ENCODE assay signal across 8 cellular contexts in genomic region chr2:65064728-65065552, GRCh38. TPM values are rescaled to one million over a fixed set of nuclear protein-coding genes. Genes with fewer than 3 reads are reported as not detected.
DNase-seq lines count a peak whose midpoint lies in the region; ATAC-seq and TF ChIP-seq lines count a peak whose summit lies in the region.

No MANE protein-coding gene starts in this region.

- CTCF ChIA-PET in CD8-positive, alpha-beta memory T cell (lab: Charles Lee), result interaction anchor here (0.6 to 3.2 kb wide), 18 partner anchors 9 to 540 kb away, joined by 3 to 15 read pairs (median 3); partner anchors contain the start of genes ACTR2, CEP68 and RAB1A

- peaks cover 35 to 63% (median 55%) of the 10 kb centered on the region in 3 donors for H3K4me1 Mint-ChIP-seq in CD8-positive, alpha-beta memory T cell

- peak; percentile 62 for TF ChIP-seq CTCF in neutrophil (IDR thresholded peaks at IDR 0.05)

- peak in 3 of 5 donors; percentile 45 to 59 (median 57) for DNase-seq in CD8-positive, alpha-beta memory T cell
- DNase-seq in NCI-H446 (lab: John Stamatoyannopoulos, UW), result peak; percentile 95 to 97
- DNase-seq in activated T-cell treated with anti-CD3 and anti-CD28 coated beads, Interleukin-2, amount 50 U/mL, for 48 hours, result peak; percentile 52 to 53
- peak; percentile 94 for DNase-seq in fibroblast of the conjunctiva (ENCODE audit: low read depth)
- no peak for DNase-seq in cerebellar nuclear complex (lab: John Stamatoyannopoulos, UW)

- H3K36me3 Mint-ChIP-seq in CD8-positive, alpha-beta memory T cell, result peaks cover 0 to 15% (median 0%) of the 10 kb centered on the region in 3 donors

- peak overlapping the region in 1 of 7 donors; percentile 51 for H3K4me3 Mint-ChIP-seq in CD8-positive, alpha-beta memory T cell

- ATAC-seq in GM18907 (IDR thresholded peaks at IDR 0.05; ENCODE audit: unreplicated experiment), result peak; percentile 88
- peak; percentile 72 for ATAC-seq in HG03095 (IDR thresholded peaks at IDR 0.05; ENCODE audit: unreplicated experiment)

- no peaks in the 10 kb centered on the region for H3K9me3 Mint-ChIP-seq in CD8-positive, alpha-beta memory T cell

- no peaks in the 10 kb centered on the region for H3K27me3 Mint-ChIP-seq in CD8-positive, alpha-beta memory T cell

- H3K27ac Mint-ChIP-seq in CD8-positive, alpha-beta memory T cell, result peak overlapping the region in 3 of 8 donors; percentile 73 to 93 (median 79)

- H3K9me3 ChIP-seq in CD8-positive, alpha-beta memory T cell (ENCODE audit: low read length), result no peaks in the 10 kb centered on the region
- no peaks in the 10 kb centered on the region for H3K9me3 ChIP-seq in neutrophil

- peaks cover 5% of the 10 kb centered on the region for H3K36me3 ChIP-seq in CD8-positive, alpha-beta memory T cell (ENCODE audit: insufficient read depth, low read length)
- H3K36me3 ChIP-seq in neutrophil, result no peaks in the 10 kb centered on the region

- no peaks in the 10 kb centered on the region for H3K27me3 ChIP-seq in CD8-positive, alpha-beta memory T cell (ENCODE audit: insufficient read depth, low read length, poor library complexity, severe bottlenecking)
- H3K27me3 ChIP-seq in neutrophil, result no peaks in the 10 kb centered on the region

- POLR2A ChIA-PET in CD8-positive, alpha-beta memory T cell (lab: Charles Lee), result interaction anchor here (0.6 to 1.0 kb wide), 2 partner anchors 9 to 245 kb away, joined by 3 read pairs; no protein-coding TSS in a partner anchor

- H3K4me3 ChIP-seq in CD8-positive, alpha-beta memory T cell (ENCODE audit: low read length), result no peak overlapping the region
- H3K4me3 ChIP-seq in neutrophil (ENCODE audit: low read depth in 1 of 2, low read length in 1 of 2), result peak overlapping the region; percentile 35 to 47

- peaks cover 20% of the 10 kb centered on the region for H3K4me1 ChIP-seq in CD8-positive, alpha-beta memory T cell (ENCODE audit: insufficient read depth, low read length)
- H3K4me1 ChIP-seq in neutrophil (ENCODE audit: control insufficient read depth in 1 of 2, insufficient read depth in 1 of 2, low read depth in 1 of 2, low read length in 1 of 2), result peaks cover 32 to 34% of the 10 kb centered on the region in 2 experiments

- peak overlapping the region; percentile 68 for H3K27ac ChIP-seq in CD8-positive, alpha-beta memory T cell (ENCODE audit: low read depth, low read length)
- H3K27ac ChIP-seq in neutrophil, result peak overlapping the region; percentile 93

RNA-seq across cellular contexts. Expression of gene CEP68, which starts 8.7 kb away (rescaled TPM):
- total RNA-seq in CD8-positive, alpha-beta memory T cell, result 1 to 10 TPM; 7.2 to 7.4 TPM
- polyA plus RNA-seq in CD8-positive, alpha-beta memory T cell, result 24.7 TPM

Comparison
In these comparisons a context has a peak if more than half of its experiments do, and no peak if none do; other contexts are left out.
1. DNase-seq: peak in CD8-positive, alpha-beta memory T cell (3 of 5), NCI-H446 (2 of 2), activated T-cell treated with anti-CD3 and anti-CD28 coated beads, Interleukin-2, amount 50 U/mL, for 48 hours (2 of 2) and fibroblast of the conjunctiva (single experiment); none in cerebellar nuclear complex (0 of 2).